ENCODE assay signal across 2 cellular contexts in the genomic region with DNA sequence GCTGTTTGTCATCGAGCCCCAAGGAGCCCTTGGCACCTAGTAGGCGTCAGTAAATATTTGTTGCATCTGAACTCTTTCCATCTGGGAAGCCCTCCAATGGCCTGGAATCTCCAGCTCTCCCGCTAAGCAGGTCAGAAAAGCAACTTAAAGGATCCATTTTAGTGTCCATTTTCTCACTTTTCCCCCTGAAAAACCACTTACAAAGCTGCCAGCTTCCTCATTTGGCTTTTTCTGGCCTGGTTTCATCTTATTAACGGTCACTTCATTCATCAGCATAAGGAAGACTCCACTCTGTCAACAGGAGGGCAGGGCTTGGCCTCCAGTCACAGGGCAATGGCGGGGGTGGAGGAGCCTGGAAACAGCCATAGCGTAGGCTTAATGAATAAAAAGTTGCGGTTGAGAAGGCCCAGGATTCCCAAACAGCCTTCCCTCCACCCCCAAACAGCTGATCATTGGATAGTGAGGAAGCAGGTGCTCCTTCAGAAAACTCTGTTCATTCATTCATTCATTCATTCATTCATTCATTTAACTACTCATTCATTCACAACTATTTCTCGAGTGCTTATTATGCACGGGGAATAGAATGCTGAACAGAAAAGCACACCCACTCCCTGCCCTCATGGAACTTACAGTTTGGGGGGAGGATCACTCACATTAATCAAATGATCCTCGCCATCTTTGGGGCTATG.
TF ChIP-seq lines count a peak whose summit lies in the region.

No MANE protein-coding gene starts in this region.

TF ChIP-seq in GM23338, 12 proteins besides CTCF, POLR2A, EP300 and RAD21:
- no peak for TF ChIP-seq EZH2phosphoT487 (IDR thresholded peaks at IDR 0.05; ENCODE audit: unreplicated experiment)
- TF ChIP-seq ZNF114 (CRISPR knock-in tag; IDR thresholded peaks at IDR 0.05): no peak
- no peak for TF ChIP-seq EZH2 (IDR thresholded peaks at IDR 0.05; ENCODE audit: low read depth, unreplicated experiment)
- TF ChIP-seq NANOG (IDR thresholded peaks at IDR 0.05; ENCODE audit: borderline replicate concordance): no peak

TF ChIP-seq in H1, 55 proteins besides CTCF, POLR2A, EP300 and RAD21:
- TF ChIP-seq YY1 (IDR thresholded peaks at IDR 0.05; ENCODE audit: low read depth, low read length) (0 out of 2 replicates have a peak, but pooled peaks have one; percentile 22), RFX5 (IDR thresholded peaks at IDR 0.05; ENCODE audit: borderline replicate concordance, low read depth, low read length) (no peak), RBBP5 (IDR thresholded peaks at IDR 0.05; ENCODE audit: borderline replicate concordance, low read depth, low read length) (no peak), CBX8 (IDR thresholded peaks at IDR 0.05; ENCODE audit: borderline replicate concordance, low read depth, low read length) (no peak), KDM4A (IDR thresholded peaks at IDR 0.05; ENCODE audit: low read depth, low read length, severe bottlenecking) (no peak)
TF ChIP-seq in H1: peak in this region for 1.
